In genomic region chr7:17307969-17308648, GRCh38 we compare ENCODE assay signal across 15 cellular contexts. TPM values are rescaled to one million over a fixed set of nuclear protein-coding genes. Genes with fewer than 3 reads are reported as not detected.
DNase-seq lines count a peak whose midpoint lies in the region; ATAC-seq and TF ChIP-seq lines count a peak whose summit lies in the region.
"Had no signal": no experiment of that assay in that cellular context is flagged by ENCODE, and none has a peak within 500 bp of the region (broad histone marks: within the 10 kb centered on the region; RNA-seq: fewer than 3 reads in every experiment).

No MANE protein-coding gene starts in this region.

- peaks cover 14% of the 10 kb centered on the region; the same call in 1 of the 2 replicates for H4K20me1 ChIP-seq in IMR-90 (ENCODE audit: insufficient read depth, low read length)

- no CpG with 5 or more reads among the region's 2 CpGs for WGBS in IMR-90 (ENCODE audit: extremely low coverage in 2 of 2, insufficient read length in 1 of 2), 2 experiments
- 70 to 85% (median 82%) methylated on average over 2 of the region's 2 CpGs for WGBS in spleen, 5 donors

- H3K36me3 Mint-ChIP-seq in progenitor cell of endocrine pancreas (ENCODE audit: insufficient read depth): peaks cover 3% of the 10 kb centered on the region

- POLR2A ChIA-PET in IMR-90 (lab: Charles Lee; ENCODE audit: unreplicated experiment): no interaction called here

- no peak overlapping the region for H3K4me3 ChIP-seq in IMR-90 (ENCODE audit: insufficient read depth, low read depth, low read length)
- no peak overlapping the region for H3K4me3 ChIP-seq in spleen
- H3K4me3 ChIP-seq: cardiac muscle cell, MG63, SJCRH30 had no signal

- no peak for TF ChIP-seq RAD21 in IMR-90 (IDR thresholded peaks at IDR 0.05; ENCODE audit: low read length)

- no peak overlapping the region for H3K56ac ChIP-seq in IMR-90 (ENCODE audit: extremely low read depth, insufficient read depth, low read length)

- no peaks in the 10 kb centered on the region for H3K27me3 Mint-ChIP-seq in progenitor cell of endocrine pancreas

- H3K9me3 ChIP-seq in IMR-90 (ENCODE audit: control insufficient read depth, insufficient read depth, low read length): no peaks in the 10 kb centered on the region
- no peaks in the 10 kb centered on the region for H3K9me3 ChIP-seq in spleen
- H3K9me3 ChIP-seq: MG63, SJCRH30 had no signal

- H3K4me1 Mint-ChIP-seq in progenitor cell of endocrine pancreas (ENCODE audit: low read depth): peaks cover 11% of the 10 kb centered on the region

- peaks cover 4% of the 10 kb centered on the region for H3K9me1 ChIP-seq in IMR-90 (ENCODE audit: insufficient read depth, low read length)

- TF ChIP-seq POLR2A in IMR-90 (IDR thresholded peaks at IDR 0.05; ENCODE audit: low read depth, low read length) (no peak), spleen (IDR thresholded peaks at IDR 0.05) (no peak)

- H3K4me3 Mint-ChIP-seq in progenitor cell of endocrine pancreas (ENCODE audit: low read depth): no peak overlapping the region
- H3K4me3 Mint-ChIP-seq: H9 had no signal

- H2AK5ac ChIP-seq in IMR-90 (ENCODE audit: low read depth, low read length): no peak overlapping the region

- no peak overlapping the region for H2AK9ac ChIP-seq in IMR-90 (replicated peaks; ENCODE audit: low read depth, low read length, poor library complexity)

- H2AFZ ChIP-seq in IMR-90 (replicated peaks; ENCODE audit: low read length, poor library complexity): no peak overlapping the region

- ATAC-seq in IMR-90 (ENCODE audit: low read depth): no peak
- ATAC-seq in GM18519 (IDR thresholded peaks at IDR 0.05; ENCODE audit: low FRiP score, unreplicated experiment): no peak

- H3K4ac ChIP-seq in IMR-90 (ENCODE audit: low read depth, low read length): 0 out of 2 replicates have a peak overlapping the region, but pooled peaks have one; percentile 5

- peak overlapping the region; percentile 62 for H3K9ac ChIP-seq in IMR-90 (ENCODE audit: low read depth, low read length)

- no peak overlapping the region for H2BK20ac ChIP-seq in IMR-90 (ENCODE audit: low read depth, low read length)

- H3K4me1 ChIP-seq in IMR-90 (ENCODE audit: control insufficient read depth, insufficient read depth, low read length) (peaks cover 17% of the 10 kb centered on the region), spleen (peaks cover 19 to 78% (median 59%) of the 10 kb centered on the region in 6 donors)
- H3K4me1 ChIP-seq: SJCRH30 had no signal

- H3K36me3 ChIP-seq in IMR-90 (ENCODE audit: control insufficient read depth, insufficient read depth, low read length): peaks cover 7% of the 10 kb centered on the region; the same call in 1 of the 2 replicates
- H3K36me3 ChIP-seq in spleen: peaks cover 0 to 34% (median 0%) of the 10 kb centered on the region in 6 donors
- H3K36me3 ChIP-seq: cardiac muscle cell, SJCRH30 had no signal

- peaks cover 28 to 53% of the 10 kb centered on the region in 2 experiments for H3K79me1 ChIP-seq in IMR-90 (ENCODE audit: low read depth in 1 of 2, low read length in 2 of 2)

- BruUV-seq in IMR-90 (replicated peaks; lab: Mats Ljungman, UMichigan): no TSS peak

- H3K18ac ChIP-seq in IMR-90 (ENCODE audit: low read depth, low read length): peak overlapping the region; percentile 76; the same call in 1 of the 2 replicates

- peak overlapping the region; percentile 34; the same call in 1 of the 2 replicates for H2BK120ac ChIP-seq in IMR-90 (ENCODE audit: low read depth, low read length)

- no peak overlapping the region for H2BK5ac ChIP-seq in IMR-90 (ENCODE audit: low read depth, low read length, poor library complexity, severe bottlenecking)

- H3K27me3 ChIP-seq in IMR-90 (ENCODE audit: control insufficient read depth, insufficient read depth, low read length) (no peaks in the 10 kb centered on the region), spleen (replicated peaks in 1 of 7) (no peaks in the 10 kb centered on the region)
- H3K27me3 ChIP-seq: cardiac muscle cell, MG63, SJCRH30 had no signal

- H3K23ac ChIP-seq in IMR-90 (ENCODE audit: low read depth, low read length): peak overlapping the region; percentile 44

- peak overlapping the region; percentile 23; the same call in 1 of the 3 replicates for H2BK15ac ChIP-seq in IMR-90 (ENCODE audit: low read depth, low read length)

- CTCF ChIA-PET in IMR-90 (lab: Yijun Ruan, JAX): interaction anchor here (0.8 kb wide), 1 partner anchor 204 kb away, joined by 3 read pairs; no protein-coding TSS in a partner anchor

- TF ChIP-seq CTCF in IMR-90 (conservative IDR thresholded peaks at IDR 0.05; ENCODE audit: low read depth, low read length): no peak
- TF ChIP-seq CTCF in spleen (IDR thresholded peaks at IDR 0.05 in 8 of 11, conservative IDR thresholded peaks at IDR 0.05 in 3 of 11): no peak
- no peak for TF ChIP-seq CTCF in progenitor cell of endocrine pancreas (IDR thresholded peaks at IDR 0.05; ENCODE audit: unreplicated experiment)

- dilution Hi-C loops in IMR-90 (cut with HindIII; ENCODE audit: low sequenced_read_pairs, unreplicated experiment): no loop called here

- intact Hi-C loops in IMR-90 (cut with micrococcal nuclease) (loop anchor here (5.0 kb wide), 2 partner anchors 99 to 224 kb away; no protein-coding TSS in a partner anchor), spleen (cut with DNase I; ENCODE audit: low total_unique reads) (loop anchor here (10.0 kb wide), 1 partner anchor 217 kb away; no protein-coding TSS in a partner anchor)

- 0 out of 2 replicates have a peak overlapping the region, but pooled peaks have one; percentile 24 for H4K91ac ChIP-seq in IMR-90 (ENCODE audit: insufficient read depth, low read depth, low read length)

- H4K5ac ChIP-seq in IMR-90 (ENCODE audit: low read depth, low read length): peak overlapping the region; percentile 60; the same call in 1 of the 2 replicates

- H3K27ac ChIP-seq in IMR-90 (ENCODE audit: insufficient read depth, low read length) (no peak overlapping the region), spleen (peak overlapping the region in 7 of 8 donors; percentile 20 to 65 (median 38)), caudate nucleus (ENCODE audit: low read depth, low read length) (no peak overlapping the region)
- H3K27ac ChIP-seq: cardiac muscle cell, epithelial cell of prostate, SJCRH30 had no signal

- peak overlapping the region; percentile 70 for H3K14ac ChIP-seq in IMR-90 (replicated peaks; ENCODE audit: low read depth, low read length)

- DNase-seq in DMS53 treated with DMSO at 0.1 percent for 48 hours (lab: John Stamatoyannopoulos, UW; ENCODE audit: unreplicated experiment) (peak; percentile 72), IMR-90 (no peak), kidney tubule cell (ENCODE audit: low spot score) (peak; percentile 37), spleen (no peak), NCI-H1694 treated with DMSO at 0.1 percent for 48 hours (lab: John Stamatoyannopoulos, UW) (no peak), progenitor cell of endocrine pancreas (ENCODE audit: low spot score, unreplicated experiment) (no peak), caudate nucleus (lab: John Stamatoyannopoulos, UW) (no peak)
- DNase-seq: activated naive CD4-positive, alpha-beta T cell treated with anti-CD3 and anti-CD28 coated beads, Interleukin-2, amount 50 U/mL, for 16 hours; H9; MG63; NCI-H2107; SJCRH30 had no signal

- H3K27ac Mint-ChIP-seq in progenitor cell of endocrine pancreas: no peak overlapping the region
- H3K27ac Mint-ChIP-seq: H9 had no signal

- H3K9me3 Mint-ChIP-seq in progenitor cell of endocrine pancreas (ENCODE audit: low read depth): no peaks in the 10 kb centered on the region
- H3K9me3 Mint-ChIP-seq: H9 had no signal

- in situ Hi-C loops in IMR-90 (cut with MboI; ENCODE audit: low sequenced_read_pairs): loop anchor here (10.0 kb wide), 1 partner anchor 337 kb away; no protein-coding TSS in a partner anchor

- H3K4me2 ChIP-seq in IMR-90 (ENCODE audit: low read depth, low read length): peak overlapping the region; percentile 27

- H4K8ac ChIP-seq in IMR-90 (ENCODE audit: low read depth in 2 of 2, low read length in 2 of 2): peak overlapping the region in 1 of 2 experiments; percentile 55; a peak in 2 of 4 replicates

TF ChIP-seq in IMR-90, 13 proteins besides CTCF, POLR2A, EP300 and RAD21:
- TF ChIP-seq SMC3 (IDR thresholded peaks at IDR 0.05; ENCODE audit: low read depth, low read length) (no peak), MAFK (IDR thresholded peaks at IDR 0.05; ENCODE audit: low read depth, low read length) (peak; percentile 9; the same call in 1 of the 2 replicates)

RNA-seq across cellular contexts. Expression of gene AHR, which starts 9.7 kb away (rescaled TPM):
- total RNA-seq in IMR-90 (2012; rRNA removed) (55.2 and 67.2 TPM in 2 replicates), spleen (10 to 100 TPM; 49.2 to 95.9 (median 75.7) TPM), progenitor cell of endocrine pancreas (15.1 and 17.7 TPM in 2 replicates)
- polyA plus RNA-seq in IMR-90 (2012; rRNA removed) (6.5 and 6.9 TPM in 2 replicates), spleen (10 to 100 TPM in 1 of 3 donors, 1 to 10 TPM in 2; 7.4 to 11.4 (median 8.1) TPM)
- 1.9 TPM in 2 replicates for polyA plus RNA-seq in IMR-90 (2012; cell fraction: cytosol; rRNA removed)
- 2.3 and 12.8 TPM in 2 replicates for polyA plus RNA-seq in IMR-90 (2012; cell fraction: nucleus; rRNA removed; ENCODE audit: low replicate concordance)
- total RNA-seq: SJCRH30 had no signal

Comparison
In these comparisons a context has a peak if more than half of its experiments do, and no peak if none do; other contexts are left out.
1. DNase-seq: peak in DMS53 treated with DMSO at 0.1 percent for 48 hours (single experiment) and kidney tubule cell (single experiment); none in IMR-90 (single experiment), spleen (single experiment), NCI-H1694 treated with DMSO at 0.1 percent for 48 hours (single experiment), progenitor cell of endocrine pancreas (single experiment) and caudate nucleus (0 of 61).
2. H3K27ac ChIP-seq: peak in spleen (7 of 8); none in IMR-90 (single experiment) and caudate nucleus (single experiment).